Comparison of ENCODE assay signal across 8 cellular contexts in genomic region chr1:11934295-11935039, GRCh38. TPM values are rescaled to one million over a fixed set of nuclear protein-coding genes. Genes with fewer than 3 reads are reported as not detected.
A peak's percentile ranks its signal among the peaks of the same experiment; 100 is the strongest.
DNase-seq lines count a peak whose midpoint lies in the region; ATAC-seq and TF ChIP-seq lines count a peak whose summit lies in the region.

Gene PLOD1, plus strand, starts transcription at chr1:11934717. Its CDS starts 63 bp downstream, at chr1:11934780.

- TF ChIP-seq CTCF in fibroblast of the aortic adventitia (IDR thresholded peaks at IDR 0.05; ENCODE audit: insufficient read depth, low read length), result no peak
- TF ChIP-seq CTCF in nephron progenitor cell (IDR thresholded peaks at IDR 0.05), result no peak

- H3K27ac Mint-ChIP-seq in nephron progenitor cell, result peak within 1 kb of the TSS; percentile 72

- no peaks in the 10 kb centered on the region for H3K9me3 Mint-ChIP-seq in nephron progenitor cell

- peak; percentile 86 for ATAC-seq in GM21723 (IDR thresholded peaks at IDR 0.05; ENCODE audit: unreplicated experiment)
- peak; percentile 99 for ATAC-seq in stimulated activated naive CD8-positive, alpha-beta T cell treated with anti-CD3 and anti-CD28 coated beads, Interleukin-15, Interleukin-2, amounts not matched to agents 100 U/mL and 50 U/mL, for 24 hours

- H3K4me1 Mint-ChIP-seq in nephron progenitor cell, result peaks cover 65% of the 10 kb centered on the region

- H3K36me3 Mint-ChIP-seq in nephron progenitor cell (ENCODE audit: low read depth), result peaks cover 6% of the 10 kb centered on the region

- DNase-seq in DMS79 (lab: John Stamatoyannopoulos, UW) (peak; percentile 88), KG1 (lab: John Stamatoyannopoulos, UW) (peak; percentile 48), fibroblast of the aortic adventitia (ENCODE audit: low read depth) (peak; percentile 83), nephron progenitor cell (peak; percentile 85)
- DNase-seq in activated T-helper 9 cell treated with anti-CD3 and anti-CD28 coated beads, Interleukin-2, amount 50 U/mL, for 16 hours (ENCODE audit: low read depth), result peak; percentile 79
- peak; percentile 91 for DNase-seq in stimulated activated naive CD8-positive, alpha-beta T cell treated with anti-CD3 and anti-CD28 coated beads, Interleukin-15, Interleukin-2, amounts not matched to agents 100 U/mL and 50 U/mL, for 24 hours

- peak; percentile 96 for TF ChIP-seq POLR2A in Raji (IDR thresholded peaks at IDR 0.05; ENCODE audit: insufficient read depth, low read depth, low read length)

- no peaks in the 10 kb centered on the region for H3K27me3 Mint-ChIP-seq in nephron progenitor cell (ENCODE audit: low read depth, poor library complexity)

- H3K4me3 ChIP-seq in fibroblast of the aortic adventitia (ENCODE audit: low read depth, low read length), result peak within 1 kb of the TSS; percentile 78

- H3K4me3 Mint-ChIP-seq in nephron progenitor cell, result peak within 1 kb of the TSS; percentile 78

RNA-seq across cellular contexts. Expression of gene PLOD1, which starts in this region (rescaled TPM):
- 116 and 123 TPM in 2 replicates for total RNA-seq in fibroblast of the aortic adventitia (ENCODE audit: low replicate concordance)

Comparison
In these comparisons a context has a peak if more than half of its experiments do, and no peak if none do; other contexts are left out.
1. Peak in every context shown above with its lines: DNase-seq, ATAC-seq and H3K4me3 ChIP-seq.